Comparison of ENCODE assay signal across 8 cellular contexts in genomic region chr17:32350662-32351418, GRCh38. TPM values are rescaled to one million over a fixed set of nuclear protein-coding genes. Genes with fewer than 3 reads are reported as not detected.
DNase-seq lines count a peak whose midpoint lies in the region; ATAC-seq, FAIRE-seq and TF ChIP-seq lines count a peak whose summit lies in the region.

No MANE protein-coding gene starts in this region.

- no peak for TF ChIP-seq CTCF in pancreas (IDR thresholded peaks at IDR 0.05)

- intact Hi-C loops in pancreas (cut with DNase I) = no loop called here

- peaks cover 14 to 43% (median 25%) of the 10 kb centered on the region in 3 donors for H3K4me1 ChIP-seq in pancreas

- H3K27me3 ChIP-seq in pancreas = no peaks in the 10 kb centered on the region

- H3K4me3 ChIP-seq in pancreas = peak overlapping the region; percentile 72 to 80 (median 72)

- FAIRE-seq in pancreas (lab: Jason Lieb, UNC) = no peak

- H3K27ac ChIP-seq in pancreas = peak overlapping the region; percentile 84 to 97 (median 88)

- WGBS in pancreas, 2 donors = 0% methylated on average over 20 of the region's 20 CpGs

- peak; percentile 21 for ATAC-seq in HG02798 (IDR thresholded peaks at IDR 0.05; ENCODE audit: poor library complexity, unreplicated experiment)
- peak; percentile 63 to 78 (median 68) for ATAC-seq in pancreas

- no peaks in the 10 kb centered on the region for H3K9me3 ChIP-seq in pancreas

- H3K36me3 ChIP-seq in pancreas = no peaks in the 10 kb centered on the region

- DNase-seq in activated T-cell treated with anti-CD3 and anti-CD28 coated beads for 24 hours (ENCODE audit: low read depth) (peak; percentile 27), activated T-cell treated with anti-CD3 and anti-CD28 coated beads for 4 hours (no peak), NCI-H460 (ENCODE audit: extremely low read depth, low read depth) (peak; percentile 16), globus pallidus (ENCODE audit: low spot score) (peak; percentile 31), pancreas (peak in 2 of 6 donors; percentile 28 to 29), cerebellar nuclear complex (lab: John Stamatoyannopoulos, UW) (no peak)
- DNase-seq in activated naive CD4-positive, alpha-beta T cell treated with anti-CD3 and anti-CD28 coated beads, Interleukin-2, amount 50 U/mL, for 16 hours = peak; percentile 42

RNA-seq across cellular contexts. Expression of gene ZNF207, which starts 0.9 kb away (rescaled TPM):
- total RNA-seq in NCI-H460 (2014; rRNA removed; shearing (Covaris generic)) = 121 and 152 TPM in 2 replicates
- 161 and 219 TPM in 2 replicates for polyA plus RNA-seq in NCI-H460 (2014; cell fraction: nucleus; rRNA removed)
- total RNA-seq in pancreas = 10 to 100 TPM; 37.7 to 82.4 (median 51.3) TPM
- polyA plus RNA-seq in pancreas = 10 to 100 TPM; 35.1 to 44.5 TPM

RNA-seq across cellular contexts. Expression of gene C17orf75, which starts 8.9 kb away (rescaled TPM):
- 39.6 and 49.7 TPM in 2 replicates for total RNA-seq in NCI-H460 (2014; rRNA removed; shearing (Covaris generic))
- polyA plus RNA-seq in NCI-H460 (2014; cell fraction: nucleus; rRNA removed) = 28.1 and 61.3 TPM in 2 replicates
- total RNA-seq in pancreas = 10 to 100 TPM in 2 of 6 donors, 1 to 10 TPM in 4; 6.3 to 13.4 (median 8.3) TPM
- polyA plus RNA-seq in pancreas = 10 to 100 TPM in 1 of 2 donors, 1 to 10 TPM in 1; 8.2 to 17.5 TPM

Comparison
In these comparisons a context has a peak if more than half of its experiments do, and no peak if none do; other contexts are left out.
1. DNase-seq: peak in activated T-cell treated with anti-CD3 and anti-CD28 coated beads for 24 hours (single experiment), NCI-H460 (single experiment), activated naive CD4-positive, alpha-beta T cell treated with anti-CD3 and anti-CD28 coated beads, Interleukin-2, amount 50 U/mL, for 16 hours (single experiment) and globus pallidus (single experiment); none in activated T-cell treated with anti-CD3 and anti-CD28 coated beads for 4 hours (single experiment) and cerebellar nuclear complex (0 of 2).